In genomic region chr10:119737827-119738226, GRCh38 we compare ENCODE assay signal across 1 cellular context.
TF ChIP-seq lines count a peak whose summit lies in the region.

No MANE protein-coding gene starts in this region.

TF ChIP-seq in IMR-90, 13 proteins besides CTCF, POLR2A, EP300 and RAD21 (continued from another document):
- no peak for TF ChIP-seq RFX5 (IDR thresholded peaks at IDR 0.05; ENCODE audit: low read depth, low read length)
- TF ChIP-seq BHLHE40 (IDR thresholded peaks at IDR 0.05; ENCODE audit: low read depth, low read length): no peak
- TF ChIP-seq MAZ (IDR thresholded peaks at IDR 0.05; ENCODE audit: borderline replicate concordance, low read depth, low read length): no peak
- no peak for TF ChIP-seq USF2 (IDR thresholded peaks at IDR 0.05; ENCODE audit: low read depth, low read length)
- peak; percentile 82 for TF ChIP-seq FOS (IDR thresholded peaks at IDR 0.05; ENCODE audit: low read depth, low read length)
